In the genomic region with DNA sequence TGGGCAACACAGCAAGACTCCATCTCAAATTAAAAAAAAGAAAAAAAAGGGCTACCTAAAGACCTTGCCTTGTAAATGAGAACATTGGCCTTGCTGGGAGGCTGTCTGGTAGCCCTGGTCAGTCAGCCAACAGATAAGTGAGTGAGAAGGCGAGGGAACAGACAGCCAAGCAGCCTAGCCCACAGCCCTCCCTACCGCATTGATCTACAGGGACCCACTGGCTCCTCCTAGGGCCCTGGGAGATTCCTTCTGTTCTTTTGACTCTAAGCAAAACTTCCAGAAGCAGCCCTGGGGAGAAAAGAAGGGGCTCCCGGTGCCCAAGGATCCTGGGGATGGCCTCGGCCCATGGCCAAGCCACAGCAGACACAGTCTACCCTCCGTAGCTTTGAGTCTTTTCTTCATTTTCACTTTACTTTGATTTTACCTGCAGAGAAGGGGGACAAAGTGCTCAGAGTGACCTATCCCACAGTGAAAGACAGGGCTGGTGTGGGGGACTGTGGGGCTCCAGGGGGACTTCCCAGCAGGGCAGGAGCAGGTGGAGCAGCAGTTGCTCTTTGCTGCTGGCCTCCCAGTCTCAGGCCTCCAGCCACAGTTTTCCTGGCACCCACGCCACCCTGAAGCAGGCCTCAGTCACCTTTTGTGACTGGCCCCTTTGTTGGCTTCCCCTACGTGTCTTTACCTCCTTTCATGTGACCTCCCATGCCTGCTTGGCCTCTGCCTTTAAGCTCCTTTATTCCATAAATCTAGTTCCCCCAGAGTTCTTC, we compare ENCODE assay signal across 28 cellular contexts. TPM values are rescaled to one million over a fixed set of nuclear protein-coding genes. Genes with fewer than 3 reads are reported as not detected.
DNase-seq lines count a peak whose midpoint lies in the region; ATAC-seq, FAIRE-seq and TF ChIP-seq lines count a peak whose summit lies in the region.
"Had no signal": no experiment of that assay in that cellular context is flagged by ENCODE, and none has a peak within 500 bp of the region (broad histone marks: within the 10 kb centered on the region; RNA-seq: fewer than 3 reads in every experiment).

No MANE protein-coding gene starts in this region.

- H3K9me3 ChIP-seq in K562 (replicated peaks; ENCODE audit: control insufficient read depth, insufficient read depth, low read depth, low read length) (no peaks in the 10 kb centered on the region), stomach (no peaks in the 10 kb centered on the region)
- H3K9me3 ChIP-seq: transverse colon had no signal

- H3K4me1 Mint-ChIP-seq in nephron, result peaks cover 72% of the 10 kb centered on the region
- H3K4me1 Mint-ChIP-seq in activated T-helper 17 cell treated with anti-CD3 and anti-CD28 coated beads, Interleukin-2, amount 50 U/mL, for 72 hours, result peaks cover 18% of the 10 kb centered on the region

- H3K4me3 ChIP-seq in K562 (no peak overlapping the region), stomach (no peak overlapping the region)
- H3K4me3 ChIP-seq: hepatocyte, smooth muscle cell, transverse colon had no signal

- H3K79me2 ChIP-seq in K562 (ENCODE audit: control insufficient read depth, insufficient read depth, low read length), result peaks cover 51% of the 10 kb centered on the region

- H3K4me1 ChIP-seq in K562 (replicated peaks in 1 of 2; ENCODE audit: control insufficient read depth in 2 of 2, insufficient read depth in 2 of 2, low read length in 2 of 2) (peaks cover 32 to 53% of the 10 kb centered on the region in 2 experiments), stomach (peaks cover 53 to 95% (median 82%) of the 10 kb centered on the region in 4 donors)

- H3K27me3 ChIP-seq in K562 (ENCODE audit: control insufficient read depth in 2 of 2, insufficient read depth in 2 of 2, low read length in 2 of 2), result no peaks in the 10 kb centered on the region
- no peaks in the 10 kb centered on the region for H3K27me3 ChIP-seq in stomach
- H3K27me3 ChIP-seq: hepatocyte, transverse colon had no signal

- peak overlapping the region in 2 of 3 experiments; percentile 10 to 46 for H3K4me3 Mint-ChIP-seq in nephron
- H3K4me3 Mint-ChIP-seq in activated T-helper 17 cell treated with anti-CD3 and anti-CD28 coated beads, Interleukin-2, amount 50 U/mL, for 72 hours, result no peak overlapping the region
- H3K4me3 Mint-ChIP-seq: activated naive CD4-positive, alpha-beta T cell treated with anti-CD3 and anti-CD28 coated beads for 36 hours; activated T-cell treated with anti-CD3 and anti-CD28 coated beads, Interleukin-2, amount 50 U/mL, for 4 hours had no signal

- no peak overlapping the region for H3K4me2 ChIP-seq in K562 (ENCODE audit: insufficient read depth, low read length)
- H3K4me2 ChIP-seq: hepatocyte, smooth muscle cell had no signal

- H3K36me3 ChIP-seq in K562 (ENCODE audit: control insufficient read depth, insufficient read depth, low read length) (no peaks in the 10 kb centered on the region; the same call in 2 of the 3 replicates), stomach (no peaks in the 10 kb centered on the region)
- H3K36me3 ChIP-seq: transverse colon had no signal

- H3K9me1 ChIP-seq in K562 (ENCODE audit: control insufficient read depth, insufficient read depth, low read length), result no peaks in the 10 kb centered on the region

- no peak overlapping the region for H2AFZ ChIP-seq in K562 (ENCODE audit: low read depth, low read length)
- H2AFZ ChIP-seq: hepatocyte had no signal

- ATAC-seq in K562, result no peak
- no peak for ATAC-seq in activated T-helper 17 cell treated with anti-CD3 and anti-CD28 coated beads, Interleukin-2, amount 50 U/mL, for 72 hours (replicated peaks)
- ATAC-seq: activated T-cell treated with anti-CD3 and anti-CD28 coated beads, Interleukin-2, amount 50 U/mL, for 4 hours; Right ventricle myocardium inferior had no signal

- no peak for FAIRE-seq in K562 (lab: Jason Lieb, UNC)
- FAIRE-seq: D721Med had no signal

- TF ChIP-seq CTCF in GM13977 (IDR thresholded peaks at IDR 0.05; ENCODE audit: extremely low read depth, insufficient read depth, missing control alignments) (no peak), K562 (IDR thresholded peaks at IDR 0.05 in 2 of 3, conservative IDR thresholded peaks at IDR 0.05 in 1 of 3; ENCODE audit: insufficient read depth in 2 of 3, low read depth in 1 of 3, low read length in 3 of 3) (no peak), nephron (IDR thresholded peaks at IDR 0.05; ENCODE audit: unreplicated experiment in 3 of 3) (no peak), stomach (IDR thresholded peaks at IDR 0.05) (no peak)

- peaks cover 10% of the 10 kb centered on the region for H4K20me1 ChIP-seq in K562 (replicated peaks; ENCODE audit: control insufficient read depth, insufficient read depth, low read length)

- WGBS in K562 (ENCODE audit: insufficient coverage, low coverage, missing lambda C conversion rate), result 74% methylated on average over 6 of the region's 7 CpGs
- 46 to 69% (median 52%) methylated on average over 7 of the region's 7 CpGs for WGBS in stomach, 5 donors

- H3K27ac Mint-ChIP-seq in nephron, result peak overlapping the region in 2 of 3 experiments; percentile 65 to 77
- no peak overlapping the region for H3K27ac Mint-ChIP-seq in activated T-helper 17 cell treated with anti-CD3 and anti-CD28 coated beads, Interleukin-2, amount 50 U/mL, for 72 hours
- H3K27ac Mint-ChIP-seq: activated naive CD4-positive, alpha-beta T cell treated with anti-CD3 and anti-CD28 coated beads for 36 hours had no signal

- POLR2A ChIA-PET in K562 (lab: Yijun Ruan, JAX), result interaction anchor here (0.6 to 1.8 kb wide), 2 partner anchors 10 to 70 kb away, joined by 3 to 7 read pairs; no protein-coding TSS in a partner anchor

- no peaks in the 10 kb centered on the region for H3K9me3 Mint-ChIP-seq in nephron
- H3K9me3 Mint-ChIP-seq in activated T-helper 17 cell treated with anti-CD3 and anti-CD28 coated beads, Interleukin-2, amount 50 U/mL, for 72 hours, result no peaks in the 10 kb centered on the region
- H3K9me3 Mint-ChIP-seq: activated naive CD4-positive, alpha-beta T cell treated with anti-CD3 and anti-CD28 coated beads for 36 hours; activated T-cell treated with anti-CD3 and anti-CD28 coated beads, Interleukin-2, amount 50 U/mL, for 4 hours had no signal

- intact Hi-C loops in K562 (cut with micrococcal nuclease), result loop anchor here (5.0 to 10.0 kb wide), 4 partner anchors 216 to 511 kb away; a partner anchor contains a TSS
- intact Hi-C loops in stomach (cut with DNase I; ENCODE audit: low total_unique reads), result no loop called here

- no peak for TF ChIP-seq RAD21 in K562 (CRISPR knock-in tag; conservative IDR thresholded peaks at IDR 0.05 in 1 of 2, IDR thresholded peaks at IDR 0.05 in 1 of 2)

- no peak for TF ChIP-seq POLR2A in K562 (conservative IDR thresholded peaks at IDR 0.05)
- TF ChIP-seq POLR2A in stomach (IDR thresholded peaks at IDR 0.05), result no peak

- H3K27me3 Mint-ChIP-seq in nephron (ENCODE audit: low read depth), result no peaks in the 10 kb centered on the region
- H3K27me3 Mint-ChIP-seq in activated T-helper 17 cell treated with anti-CD3 and anti-CD28 coated beads, Interleukin-2, amount 50 U/mL, for 72 hours, result no peaks in the 10 kb centered on the region

- H3K36me3 Mint-ChIP-seq in nephron (ENCODE audit: low read depth), result no peaks in the 10 kb centered on the region
- H3K36me3 Mint-ChIP-seq in activated T-helper 17 cell treated with anti-CD3 and anti-CD28 coated beads, Interleukin-2, amount 50 U/mL, for 72 hours (ENCODE audit: low read depth), result no peaks in the 10 kb centered on the region

- BruUV-seq in K562 (replicated peaks; lab: Mats Ljungman, UMichigan), result no TSS peak

- TF ChIP-seq EP300 in K562 (IDR thresholded peaks at IDR 0.05; ENCODE audit: low read length) (no peak), stomach (IDR thresholded peaks at IDR 0.05) (no peak)

- CTCF ChIA-PET in K562 (lab: Yijun Ruan, JAX; ENCODE audit: low intra/inter-chr PET ratio), result interaction anchor here (0.6 kb wide), 1 partner anchor 109 kb away, joined by 3 read pairs; no protein-coding TSS in a partner anchor

- H3K27ac ChIP-seq in K562 (ENCODE audit: extremely low read depth, low read depth, low read length), result no peak overlapping the region
- peak overlapping the region; percentile 74 to 96 (median 85) for H3K27ac ChIP-seq in stomach
- H3K27ac ChIP-seq: epithelial cell of prostate, hepatocyte, transverse colon had no signal

- H3K9ac ChIP-seq in K562 (ENCODE audit: insufficient read depth in 1 of 2, low read depth in 2 of 2, low read length in 2 of 2), result peak overlapping the region in 1 of 2 experiments; percentile 68; a peak in 1 of 4 replicates

- peak; percentile 3 for DNase-seq in GM13977 (ENCODE audit: low spot score)
- peak in 1 of 4 experiments; percentile 18 for DNase-seq in K562 (ENCODE audit: extremely low read depth in 1 of 4, low spot score in 3 of 4)
- peak; percentile 43 for DNase-seq in stomach
- DNase-seq in NCI-H446 treated with DMSO at 0.1 percent for 48 hours (lab: John Stamatoyannopoulos, UW), result no peak
- no peak for DNase-seq in NCI-H1436 treated with DMSO at 0.1 percent for 48 hours (lab: John Stamatoyannopoulos, UW)
- no peak for DNase-seq in activated CD8-positive, alpha-beta memory T cell treated with anti-CD3 and anti-CD28 coated beads, Interleukin-2, amount 50 U/mL, for 4 hours
- DNase-seq: activated CD4-positive, CD25-positive, alpha-beta regulatory T cell treated with anti-CD3 and anti-CD28 coated beads, Interleukin-2, amount 50 U/mL, for 72 hours; activated naive CD4-positive, alpha-beta T cell treated with anti-CD3 and anti-CD28 coated beads for 36 hours; activated T-cell treated with anti-CD3 and anti-CD28 coated beads, Interleukin-2, amount 50 U/mL, for 4 hours; amniotic stem cell; C1 segment of cervical spinal cord; EL; foreskin fibroblast; GOT3; midbrain; NCI-H1694 treated with DMSO at 0.1 percent for 48 hours; NCI-H774; OCI-M1; stimulated activated naive CD4-positive, alpha-beta T cell treated with Interleukin-2 at 50 U/mL for 16 hours; SW 1271; transverse colon had no signal

- in situ Hi-C loops in GM13977 (cut with MboI; ENCODE audit: low pct_unique_long_range_greater_than_20kb, low sequenced_read_pairs, unreplicated experiment), result loop anchor here (10.0 kb wide), 1 partner anchor 503 kb away; no protein-coding TSS in a partner anchor
- in situ Hi-C loops in K562 (cut with MboI), result loop anchor here (10.0 kb wide), 1 partner anchor 513 kb away; no protein-coding TSS in a partner anchor

RNA-seq across cellular contexts. Expression of a gene that starts 5.1 kb away (rescaled TPM):
- total RNA-seq in K562 (2011; cell fraction: chromatin; rRNA removed; ENCODE audit: low replicate concordance), result 19.6 and 32.3 TPM in 2 replicates
- 15.3 and 16.3 TPM in 2 replicates for total RNA-seq in K562 (2011; cell fraction: nucleolus; rRNA removed)
- 16.1 and 19.7 TPM in 2 replicates for total RNA-seq in K562 (2011; cell fraction: nucleoplasm; rRNA removed)
- total RNA-seq in K562 (2014; rRNA removed) (4.5 and 7.2 TPM in 2 replicates), K562 (2014; rRNA removed; fragmentation: Illumina TruSeq; extraction: Trizol) (5.2 and 5.3 TPM in 2 replicates), K562 (2015; rRNA removed; fragmentation: Illumina TruSeq; extraction: Trizol) (4.8 and 5.1 TPM in 2 replicates), K562 (2021) (8.5 and 9.1 TPM in 2 replicates), stomach (10 to 100 TPM; 13.6 to 39.7 (median 25.8) TPM)
- polyA plus RNA-seq in K562 (2011; rRNA removed) (5.4 and 9.7 TPM in 2 replicates), K562 (2014; fragmentation: Illumina TruSeq; extraction: Trizol) (6.7 and 7.2 TPM in 2 replicates), K562 (2014; fragmentation: Nextera tagmentation; extraction: Ambion mirVana) (1 to 10 TPM; 1.4 to 1.5 TPM), K562 (2014; rRNA removed) (5.2 and 8.7 TPM in 2 replicates), stomach (1 to 10 TPM; 4.8 to 5.4 (median 4.9) TPM)
- 4.7 and 6.8 TPM in 2 replicates for polyA plus RNA-seq in K562 (2011; cell fraction: cytosol; rRNA removed)
- 9.6 and 10.4 TPM in 2 replicates for polyA plus RNA-seq in K562 (2011; cell fraction: nucleus; rRNA removed)
- polyA plus RNA-seq in K562 (2012), result 4.6 and 8.4 TPM in 2 replicates
- 8.3 and 11.7 TPM in 2 replicates for polyA minus RNA-seq in K562 (2011; rRNA and poly(A)+ RNA removed)
- polyA minus RNA-seq in K562 (2011; cell fraction: cytosol; rRNA and poly(A)+ RNA removed), result 3.4 and 4.0 TPM in 2 replicates
- polyA minus RNA-seq in K562 (2011; cell fraction: nucleus; rRNA and poly(A)+ RNA removed), result 10.6 and 15.1 TPM in 2 replicates
- total RNA-seq in activated T-helper 17 cell treated with anti-CD3 and anti-CD28 coated beads, Interleukin-2, amount 50 U/mL, for 72 hours, result 10 to 100 TPM in 1 of 2 donors, 1 to 10 TPM in 1; 6.9 to 10.5 TPM

Comparison
In these comparisons a context has a peak if more than half of its experiments do, and no peak if none do; other contexts are left out.
1. DNase-seq: peak in GM13977 (single experiment) and stomach (single experiment); none in NCI-H446 treated with DMSO at 0.1 percent for 48 hours (single experiment), NCI-H1436 treated with DMSO at 0.1 percent for 48 hours (single experiment) and activated CD8-positive, alpha-beta memory T cell treated with anti-CD3 and anti-CD28 coated beads, Interleukin-2, amount 50 U/mL, for 4 hours (single experiment).